13 cellular contexts compared by ENCODE assay signal in the genomic region with DNA sequence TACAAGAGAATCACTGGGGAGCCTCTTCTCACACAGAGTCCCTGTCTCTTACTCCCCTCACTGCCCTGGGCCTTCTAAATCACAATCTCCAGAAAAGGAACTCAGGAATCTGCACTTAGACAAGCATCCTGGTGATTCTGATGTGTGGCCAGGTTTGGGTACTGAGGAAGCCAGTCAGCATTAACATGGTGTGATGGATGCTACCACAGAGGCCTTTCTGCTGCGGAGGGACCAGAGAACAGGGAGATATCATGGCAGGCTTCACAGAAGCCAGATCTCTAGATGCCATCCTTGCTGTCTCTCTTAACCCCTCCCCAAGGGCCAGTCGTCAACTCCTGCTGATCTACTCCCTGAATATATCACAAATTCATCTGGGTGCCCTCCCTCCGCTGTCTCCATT. TPM values are rescaled to one million over a fixed set of nuclear protein-coding genes. Genes with fewer than 3 reads are reported as not detected.
A peak's percentile ranks its signal among the peaks of the same experiment; 100 is the strongest.
DNase-seq lines count a peak whose midpoint lies in the region; ATAC-seq and TF ChIP-seq lines count a peak whose summit lies in the region.
"Had no signal": no experiment of that assay in that cellular context is flagged by ENCODE, and none has a peak within 500 bp of the region (broad histone marks: within the 10 kb centered on the region; RNA-seq: fewer than 3 reads in every experiment).

No MANE protein-coding gene starts in this region.

- peak overlapping the region; percentile 79 for H3K4me2 ChIP-seq in hepatocyte

- no peaks in the 10 kb centered on the region for H3K9me2 ChIP-seq in hepatocyte (replicated peaks; ENCODE audit: insufficient read depth)

- no peak overlapping the region for H3K27ac Mint-ChIP-seq in activated CD4-positive, alpha-beta T cell treated with anti-CD3 and anti-CD28 coated beads, Interleukin-2, amount 10 ng/mL, durations not matched to agents 7 days and 5 days
- H3K27ac Mint-ChIP-seq in T-cell, result peak overlapping the region in 1 of 2 donors; percentile 21
- no peak overlapping the region for H3K27ac Mint-ChIP-seq in stimulated activated naive CD8-positive, alpha-beta T cell treated with anti-CD3 and anti-CD28 coated beads, Interleukin-15, amount 100 ng/mL, for 72 hours

- H3K4me3 ChIP-seq in hepatocyte, result no peak overlapping the region

- no peak for DNase-seq in activated CD4-positive, alpha-beta T cell treated with anti-CD3 and anti-CD28 coated beads, Interleukin-2, amount 10 ng/mL, durations not matched to agents 7 days and 5 days
- DNase-seq in activated CD4-positive, alpha-beta T cell treated with anti-CD3 and anti-CD28 coated beads, Interleukin-2, amount 50 U/mL, for 48 hours, result no peak
- DNase-seq in T-cell (no peak), hepatocyte (ENCODE audit: low spot score) (peak; percentile 2), COR-L47 (lab: John Stamatoyannopoulos, UW) (no peak)
- DNase-seq in stimulated activated naive CD8-positive, alpha-beta T cell treated with anti-CD3 and anti-CD28 coated beads, Interleukin-15, amount 100 ng/mL, for 72 hours, result no peak
- DNase-seq: activated CD4-positive, CD25-positive, alpha-beta regulatory T cell; brain microvascular endothelial cell; foreskin keratinocyte; NCI-H187 had no signal

- H4K20me1 ChIP-seq in hepatocyte (ENCODE audit: insufficient read depth, poor library complexity, severe bottlenecking), result no peaks in the 10 kb centered on the region

- peak overlapping the region; percentile 67 for H3K4me3 Mint-ChIP-seq in activated CD4-positive, alpha-beta T cell treated with anti-CD3 and anti-CD28 coated beads, Interleukin-2, amount 10 ng/mL, durations not matched to agents 7 days and 5 days
- peak overlapping the region; percentile 75 to 91 (median 79) for H3K4me3 Mint-ChIP-seq in T-cell
- peak overlapping the region; percentile 70 to 79 for H3K4me3 Mint-ChIP-seq in stimulated activated naive CD8-positive, alpha-beta T cell treated with anti-CD3 and anti-CD28 coated beads, Interleukin-15, amount 100 ng/mL, for 72 hours

- no peak for TF ChIP-seq CTCF in hepatocyte (IDR thresholded peaks at IDR 0.05; ENCODE audit: poor library complexity)

- no peaks in the 10 kb centered on the region for H3K27me3 ChIP-seq in hepatocyte
- H3K27me3 ChIP-seq: brain microvascular endothelial cell, foreskin keratinocyte had no signal

- peaks cover 16% of the 10 kb centered on the region for H3K9me3 Mint-ChIP-seq in activated CD4-positive, alpha-beta T cell treated with anti-CD3 and anti-CD28 coated beads, Interleukin-2, amount 10 ng/mL, durations not matched to agents 7 days and 5 days
- peaks cover 0 to 11% (median 9%) of the 10 kb centered on the region in 3 donors for H3K9me3 Mint-ChIP-seq in T-cell
- peaks cover 10 to 14% of the 10 kb centered on the region in 2 donors for H3K9me3 Mint-ChIP-seq in stimulated activated naive CD8-positive, alpha-beta T cell treated with anti-CD3 and anti-CD28 coated beads, Interleukin-15, amount 100 ng/mL, for 72 hours

- CTCF ChIA-PET in activated CD4-positive, alpha-beta T cell treated with anti-CD3 and anti-CD28 coated beads, Interleukin-2, amount 10 ng/mL, durations not matched to agents 7 days and 5 days (lab: Charles Lee), result interaction anchor here (1.6 kb wide), 1 partner anchor 19 kb away, joined by 5 read pairs; no protein-coding TSS in a partner anchor
- CTCF ChIA-PET in T-cell (lab: Charles Lee), result no interaction called here

- H3K79me2 ChIP-seq in hepatocyte, result peaks cover 46% of the 10 kb centered on the region

- POLR2A ChIA-PET in activated CD4-positive, alpha-beta T cell treated with anti-CD3 and anti-CD28 coated beads, Interleukin-2, amount 10 ng/mL, durations not matched to agents 7 days and 5 days (lab: Charles Lee), result no interaction called here
- POLR2A ChIA-PET in T-cell (lab: Charles Lee), result no interaction called here

- no peaks in the 10 kb centered on the region for H3K36me3 ChIP-seq in hepatocyte (replicated peaks; ENCODE audit: insufficient read depth, low read depth)
- H3K36me3 ChIP-seq: brain microvascular endothelial cell had no signal

- no peak overlapping the region for H3K27ac ChIP-seq in hepatocyte
- H3K27ac ChIP-seq: brain microvascular endothelial cell, foreskin keratinocyte had no signal

- 86% methylated on average over 3 of the region's 3 CpGs for WGBS in hepatocyte (ENCODE audit: low lambda C conversion rate, missing lambda C conversion rate)

- H2AFZ ChIP-seq in hepatocyte, result no peak overlapping the region

- peaks cover 14% of the 10 kb centered on the region for H3K4me1 ChIP-seq in hepatocyte (ENCODE audit: insufficient read depth)

- peaks cover 7% of the 10 kb centered on the region for H3K36me3 Mint-ChIP-seq in activated CD4-positive, alpha-beta T cell treated with anti-CD3 and anti-CD28 coated beads, Interleukin-2, amount 10 ng/mL, durations not matched to agents 7 days and 5 days (ENCODE audit: low read depth)
- peaks cover 3% of the 10 kb centered on the region for H3K36me3 Mint-ChIP-seq in T-cell

- ATAC-seq in T-cell (replicated peaks in 1 of 4) (no peak), GM21526 (IDR thresholded peaks at IDR 0.05; ENCODE audit: low FRiP score, unreplicated experiment) (no peak), HG02610 (IDR thresholded peaks at IDR 0.05; ENCODE audit: unreplicated experiment) (no peak)
- ATAC-seq in stimulated activated naive CD8-positive, alpha-beta T cell treated with anti-CD3 and anti-CD28 coated beads, Interleukin-15, amount 100 ng/mL, for 72 hours, result no peak
- ATAC-seq: foreskin keratinocyte, Panc1 had no signal

- peaks cover 8% of the 10 kb centered on the region for H3K27me3 Mint-ChIP-seq in activated CD4-positive, alpha-beta T cell treated with anti-CD3 and anti-CD28 coated beads, Interleukin-2, amount 10 ng/mL, durations not matched to agents 7 days and 5 days
- no peaks in the 10 kb centered on the region for H3K27me3 Mint-ChIP-seq in T-cell
- no peaks in the 10 kb centered on the region for H3K27me3 Mint-ChIP-seq in stimulated activated naive CD8-positive, alpha-beta T cell treated with anti-CD3 and anti-CD28 coated beads, Interleukin-15, amount 100 ng/mL, for 72 hours

- peaks cover 5% of the 10 kb centered on the region for H3K9me3 ChIP-seq in hepatocyte (ENCODE audit: low read depth)

- peaks cover 24% of the 10 kb centered on the region for H3K4me1 Mint-ChIP-seq in activated CD4-positive, alpha-beta T cell treated with anti-CD3 and anti-CD28 coated beads, Interleukin-2, amount 10 ng/mL, durations not matched to agents 7 days and 5 days
- H3K4me1 Mint-ChIP-seq in T-cell, result peaks cover 36 to 52% (median 45%) of the 10 kb centered on the region in 3 donors
- peaks cover 40% of the 10 kb centered on the region for H3K4me1 Mint-ChIP-seq in stimulated activated naive CD8-positive, alpha-beta T cell treated with anti-CD3 and anti-CD28 coated beads, Interleukin-15, amount 100 ng/mL, for 72 hours

RNA-seq across cellular contexts. Expression of a gene that starts 1.6 kb away (rescaled TPM):
- total RNA-seq in activated CD4-positive, alpha-beta T cell treated with anti-CD3 and anti-CD28 coated beads, Interleukin-2, amount 10 ng/mL, durations not matched to agents 7 days and 5 days, result 1 to 10 TPM; 5.6 to 5.9 TPM
- total RNA-seq in T-cell, result 10 to 100 TPM; 11.7 to 19.0 (median 14.1) TPM
- total RNA-seq in hepatocyte, result 22.9 and 24.6 TPM in 2 replicates
- 21.3 and 23.5 TPM in 2 replicates for polyA plus RNA-seq in hepatocyte

RNA-seq across cellular contexts. Expression of a gene that starts 12.7 kb away (rescaled TPM):
- 10 to 100 TPM in 1 of 2 experiments, 1 to 10 TPM in 1; 9.7 to 10.1 TPM for total RNA-seq in activated CD4-positive, alpha-beta T cell treated with anti-CD3 and anti-CD28 coated beads, Interleukin-2, amount 10 ng/mL, durations not matched to agents 7 days and 5 days
- 10 to 100 TPM in 4 of 5 donors, 1 to 10 TPM in 1; 9.5 to 11.7 (median 11.6) TPM for total RNA-seq in T-cell
- total RNA-seq in hepatocyte, result 13.0 and 16.4 TPM in 2 replicates
- polyA plus RNA-seq in hepatocyte, result 13.9 and 17.2 TPM in 2 replicates
